Comparison of ENCODE assay signal across 21 cellular contexts in genomic region chr4:78204176-78204575, GRCh38.
DNase-seq lines count a peak whose midpoint lies in the region; ATAC-seq and TF ChIP-seq lines count a peak whose summit lies in the region.
"Had no signal": no experiment of that assay in that cellular context is flagged by ENCODE, and none has a peak within 500 bp of the region (broad histone marks: within the 10 kb centered on the region; RNA-seq: fewer than 3 reads in every experiment).

No MANE protein-coding gene starts in this region.

- H3K4me1 Mint-ChIP-seq in WTC11: peaks cover 54% of the 10 kb centered on the region
- H3K4me1 Mint-ChIP-seq in stimulated activated naive CD8-positive, alpha-beta T cell treated with anti-CD3 and anti-CD28 coated beads, Interleukin-15, amount 100 ng/mL, for 72 hours: no peaks in the 10 kb centered on the region
- H3K4me1 Mint-ChIP-seq: CD14-positive monocyte; CD4-positive, alpha-beta memory T cell; CD4-positive, CD25-positive, alpha-beta regulatory T cell; CD8-positive, alpha-beta memory T cell had no signal

- no peaks in the 10 kb centered on the region for H3K9me3 Mint-ChIP-seq in WTC11
- H3K9me3 Mint-ChIP-seq in stimulated activated naive CD8-positive, alpha-beta T cell treated with anti-CD3 and anti-CD28 coated beads, Interleukin-15, amount 100 ng/mL, for 72 hours: no peaks in the 10 kb centered on the region
- H3K9me3 Mint-ChIP-seq: CD4-positive, alpha-beta memory T cell; CD4-positive, CD25-positive, alpha-beta regulatory T cell had no signal

- H3K4me3 Mint-ChIP-seq in WTC11: no peak overlapping the region
- H3K4me3 Mint-ChIP-seq in stimulated activated naive CD8-positive, alpha-beta T cell treated with anti-CD3 and anti-CD28 coated beads, Interleukin-15, amount 100 ng/mL, for 72 hours: no peak overlapping the region
- H3K4me3 Mint-ChIP-seq: CD14-positive monocyte; CD4-positive, alpha-beta memory T cell; CD4-positive, CD25-positive, alpha-beta regulatory T cell; CD8-positive, alpha-beta memory T cell had no signal

- no peaks in the 10 kb centered on the region for H3K27me3 Mint-ChIP-seq in WTC11 (ENCODE audit: low read depth)
- peaks cover 17% of the 10 kb centered on the region for H3K27me3 Mint-ChIP-seq in stimulated activated naive CD8-positive, alpha-beta T cell treated with anti-CD3 and anti-CD28 coated beads, Interleukin-15, amount 100 ng/mL, for 72 hours

- POLR2A ChIA-PET in WTC11 (lab: Charles Lee): no interaction called here

- CTCF ChIA-PET in WTC11 (lab: Charles Lee): no interaction called here

- H3K27ac Mint-ChIP-seq in WTC11: peak overlapping the region; percentile 55; the same call in 1 of the 2 replicates
- no peak overlapping the region for H3K27ac Mint-ChIP-seq in stimulated activated naive CD8-positive, alpha-beta T cell treated with anti-CD3 and anti-CD28 coated beads, Interleukin-15, amount 100 ng/mL, for 72 hours
- H3K27ac Mint-ChIP-seq: CD14-positive monocyte; CD4-positive, alpha-beta memory T cell; CD4-positive, CD25-positive, alpha-beta regulatory T cell; CD8-positive, alpha-beta memory T cell had no signal

- ATAC-seq in WTC11: no peak
- no peak for ATAC-seq in stimulated activated naive CD8-positive, alpha-beta T cell treated with anti-CD3 and anti-CD28 coated beads, Interleukin-15, amount 100 ng/mL, for 72 hours

- peaks cover 4% of the 10 kb centered on the region for H3K36me3 Mint-ChIP-seq in WTC11
- H3K36me3 Mint-ChIP-seq: CD14-positive monocyte; CD4-positive, alpha-beta memory T cell; CD4-positive, CD25-positive, alpha-beta regulatory T cell; CD8-positive, alpha-beta memory T cell had no signal

- TF ChIP-seq CTCF in WTC11 (IDR thresholded peaks at IDR 0.05): no peak

- no peak for DNase-seq in WTC11 (ENCODE audit: low spot score)
- DNase-seq in foreskin melanocyte: peak; percentile 18
- DNase-seq in stimulated activated naive CD8-positive, alpha-beta T cell treated with anti-CD3 and anti-CD28 coated beads, Interleukin-15, amount 100 ng/mL, for 72 hours: no peak
- DNase-seq in activated CD4-positive, CD25-positive, alpha-beta regulatory T cell (lab: John Stamatoyannopoulos, UW): no peak
- no peak for DNase-seq in activated CD4-positive, alpha-beta T cell treated with anti-CD3 and anti-CD28 coated beads for 48 hours
- DNase-seq: 8988T; ACHN; BE2C; C1 segment of cervical spinal cord; CD4-positive, alpha-beta memory T cell; CD4-positive, CD25-positive, alpha-beta regulatory T cell; CD8-positive, alpha-beta memory T cell; COR-L47; DMS 273 treated with DMSO at 0.1 percent for 48 hours; DMS153; DMS53; DMS79; DND-41; EL; GDM1 had no signal

TF ChIP-seq in WTC11, 78 proteins besides CTCF, POLR2A, EP300 and RAD21:
- TF ChIP-seq ZNF121 (CRISPR knock-in tag; IDR thresholded peaks at IDR 0.05) (no peak), ESRRA (CRISPR knock-in tag; IDR thresholded peaks at IDR 0.05; ENCODE audit: borderline replicate concordance) (no peak), GABPB1 (CRISPR knock-in tag; IDR thresholded peaks at IDR 0.05) (no peak), ETV6 (CRISPR knock-in tag; IDR thresholded peaks at IDR 0.05) (no peak), E2F1 (CRISPR knock-in tag; IDR thresholded peaks at IDR 0.05) (no peak), JUN (CRISPR knock-in tag; IDR thresholded peaks at IDR 0.05) (no peak), ZNF219 (CRISPR knock-in tag; IDR thresholded peaks at IDR 0.05; ENCODE audit: borderline replicate concordance) (no peak)
- TF ChIP-seq, protein P1, sequence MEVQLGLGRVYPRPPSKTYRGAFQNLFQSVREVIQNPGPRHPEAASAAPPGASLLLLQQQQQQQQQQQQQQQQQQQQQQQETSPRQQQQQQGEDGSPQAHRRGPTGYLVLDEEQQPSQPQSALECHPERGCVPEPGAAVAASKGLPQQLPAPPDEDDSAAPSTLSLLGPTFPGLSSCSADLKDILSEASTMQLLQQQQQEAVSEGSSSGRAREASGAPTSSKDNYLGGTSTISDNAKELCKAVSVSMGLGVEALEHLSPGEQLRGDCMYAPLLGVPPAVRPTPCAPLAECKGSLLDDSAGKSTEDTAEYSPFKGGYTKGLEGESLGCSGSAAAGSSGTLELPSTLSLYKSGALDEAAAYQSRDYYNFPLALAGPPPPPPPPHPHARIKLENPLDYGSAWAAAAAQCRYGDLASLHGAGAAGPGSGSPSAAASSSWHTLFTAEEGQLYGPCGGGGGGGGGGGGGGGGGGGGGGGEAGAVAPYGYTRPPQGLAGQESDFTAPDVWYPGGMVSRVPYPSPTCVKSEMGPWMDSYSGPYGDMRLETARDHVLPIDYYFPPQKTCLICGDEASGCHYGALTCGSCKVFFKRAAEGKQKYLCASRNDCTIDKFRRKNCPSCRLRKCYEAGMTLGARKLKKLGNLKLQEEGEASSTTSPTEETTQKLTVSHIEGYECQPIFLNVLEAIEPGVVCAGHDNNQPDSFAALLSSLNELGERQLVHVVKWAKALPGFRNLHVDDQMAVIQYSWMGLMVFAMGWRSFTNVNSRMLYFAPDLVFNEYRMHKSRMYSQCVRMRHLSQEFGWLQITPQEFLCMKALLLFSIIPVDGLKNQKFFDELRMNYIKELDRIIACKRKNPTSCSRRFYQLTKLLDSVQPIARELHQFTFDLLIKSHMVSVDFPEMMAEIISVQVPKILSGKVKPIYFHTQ (CRISPR knock-in tag; IDR thresholded peaks at IDR 0.05): no peak
- TF ChIP-seq, protein P2, sequence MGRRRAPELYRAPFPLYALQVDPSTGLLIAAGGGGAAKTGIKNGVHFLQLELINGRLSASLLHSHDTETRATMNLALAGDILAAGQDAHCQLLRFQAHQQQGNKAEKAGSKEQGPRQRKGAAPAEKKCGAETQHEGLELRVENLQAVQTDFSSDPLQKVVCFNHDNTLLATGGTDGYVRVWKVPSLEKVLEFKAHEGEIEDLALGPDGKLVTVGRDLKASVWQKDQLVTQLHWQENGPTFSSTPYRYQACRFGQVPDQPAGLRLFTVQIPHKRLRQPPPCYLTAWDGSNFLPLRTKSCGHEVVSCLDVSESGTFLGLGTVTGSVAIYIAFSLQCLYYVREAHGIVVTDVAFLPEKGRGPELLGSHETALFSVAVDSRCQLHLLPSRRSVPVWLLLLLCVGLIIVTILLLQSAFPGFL (CRISPR knock-in tag; IDR thresholded peaks at IDR 0.05; ENCODE audit: borderline replicate concordance): no peak
- TF ChIP-seq, protein P3, sequence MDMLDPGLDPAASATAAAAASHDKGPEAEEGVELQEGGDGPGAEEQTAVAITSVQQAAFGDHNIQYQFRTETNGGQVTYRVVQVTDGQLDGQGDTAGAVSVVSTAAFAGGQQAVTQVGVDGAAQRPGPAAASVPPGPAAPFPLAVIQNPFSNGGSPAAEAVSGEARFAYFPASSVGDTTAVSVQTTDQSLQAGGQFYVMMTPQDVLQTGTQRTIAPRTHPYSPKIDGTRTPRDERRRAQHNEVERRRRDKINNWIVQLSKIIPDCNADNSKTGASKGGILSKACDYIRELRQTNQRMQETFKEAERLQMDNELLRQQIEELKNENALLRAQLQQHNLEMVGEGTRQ (CRISPR knock-in tag; IDR thresholded peaks at IDR 0.05): no peak
